8 cellular contexts compared by ENCODE assay signal in the genomic region with DNA sequence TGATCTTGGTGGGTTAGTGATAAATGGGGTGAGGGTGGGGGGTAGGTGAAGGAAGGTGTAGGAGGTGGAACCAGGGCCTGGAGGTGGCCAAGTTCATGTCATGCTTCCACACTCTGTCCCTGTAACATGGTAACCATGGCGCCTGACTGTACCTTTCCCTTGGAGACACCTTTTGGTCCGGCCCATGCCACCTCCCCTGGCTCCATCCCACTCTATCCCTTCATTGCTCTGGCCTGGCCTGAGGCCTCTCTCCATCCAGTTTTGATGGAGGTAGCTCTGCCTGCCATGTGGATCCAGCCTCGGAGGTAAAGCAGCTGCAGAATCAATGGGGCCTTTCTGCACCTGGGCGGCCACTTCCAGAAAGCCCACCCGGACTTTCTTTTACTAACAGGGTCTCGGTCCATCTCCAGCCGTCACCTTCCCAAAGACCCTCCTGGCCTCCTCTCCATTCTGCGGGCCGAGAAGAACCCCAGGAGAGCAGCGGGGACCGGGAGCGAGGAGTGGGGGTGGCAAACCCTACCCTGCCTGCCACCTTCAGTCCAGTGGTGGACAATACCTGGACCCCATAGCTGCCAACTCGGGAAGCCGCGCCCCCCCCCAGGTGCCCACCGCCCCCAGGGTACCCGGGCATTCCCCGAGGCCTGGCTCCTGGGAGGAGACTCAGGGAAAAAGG. TPM values are rescaled to one million over a fixed set of nuclear protein-coding genes. Genes with fewer than 3 reads are reported as not detected.
DNase-seq lines count a peak whose midpoint lies in the region; ATAC-seq, FAIRE-seq and TF ChIP-seq lines count a peak whose summit lies in the region.

No MANE protein-coding gene starts in this region.

- H3K4me2 ChIP-seq in K562 (ENCODE audit: insufficient read depth, low read length), result peak overlapping the region; percentile 88

- H3K9me3 ChIP-seq in K562 (replicated peaks; ENCODE audit: control insufficient read depth, insufficient read depth, low read depth, low read length) (no peaks in the 10 kb centered on the region), lower lobe of right lung (no peaks in the 10 kb centered on the region), transverse colon (no peaks in the 10 kb centered on the region)

- H3K27ac ChIP-seq in K562 (ENCODE audit: extremely low read depth, low read depth, low read length), result peak overlapping the region; percentile 94; the same call in 1 of the 3 replicates
- H3K27ac ChIP-seq in lower lobe of right lung, result peak overlapping the region; percentile 97
- H3K27ac ChIP-seq in transverse colon, result peak overlapping the region; percentile 93 to 99 (median 98)

- H3K79me2 ChIP-seq in K562 (ENCODE audit: control insufficient read depth, insufficient read depth, low read length), result peaks cover 28% of the 10 kb centered on the region

- no peak for FAIRE-seq in K562 (lab: Jason Lieb, UNC)

- peak overlapping the region; percentile 93 for H2AFZ ChIP-seq in K562 (ENCODE audit: low read depth, low read length)

- no peak overlapping the region for H3K27ac Mint-ChIP-seq in activated T-cell treated with anti-CD3 and anti-CD28 coated beads, Interleukin-2, amount 50 U/mL, for 24 hours

- H3K36me3 Mint-ChIP-seq in activated T-cell treated with anti-CD3 and anti-CD28 coated beads, Interleukin-2, amount 50 U/mL, for 24 hours (ENCODE audit: low read depth), result peaks cover 36% of the 10 kb centered on the region

- H4K20me1 ChIP-seq in K562 (replicated peaks; ENCODE audit: control insufficient read depth, insufficient read depth, low read length), result peaks cover 10% of the 10 kb centered on the region; the same call in 1 of the 2 replicates

- peaks cover 4% of the 10 kb centered on the region for H3K9me1 ChIP-seq in K562 (ENCODE audit: control insufficient read depth, insufficient read depth, low read length)

- no peaks in the 10 kb centered on the region for H3K9me3 Mint-ChIP-seq in activated T-cell treated with anti-CD3 and anti-CD28 coated beads, Interleukin-2, amount 50 U/mL, for 24 hours

- TF ChIP-seq RAD21 in K562 (CRISPR knock-in tag; conservative IDR thresholded peaks at IDR 0.05 in 1 of 2, IDR thresholded peaks at IDR 0.05 in 1 of 2), result no peak

- intact Hi-C loops in K562 (cut with micrococcal nuclease) (no loop called here), lower lobe of right lung (cut with DNase I) (no loop called here), transverse colon (cut with DNase I; ENCODE audit: low total_unique reads) (no loop called here)

- no peak for TF ChIP-seq CTCF in K562 (IDR thresholded peaks at IDR 0.05 in 2 of 3, conservative IDR thresholded peaks at IDR 0.05 in 1 of 3; ENCODE audit: insufficient read depth in 2 of 3, low read depth in 1 of 3, low read length in 3 of 3)
- TF ChIP-seq CTCF in lower lobe of right lung (IDR thresholded peaks at IDR 0.05), result no peak
- no peak for TF ChIP-seq CTCF in transverse colon (IDR thresholded peaks at IDR 0.05)

- no peak for TF ChIP-seq EP300 in K562 (IDR thresholded peaks at IDR 0.05; ENCODE audit: low read length)
- no peak for TF ChIP-seq EP300 in transverse colon (IDR thresholded peaks at IDR 0.05; ENCODE audit: low read depth)

- peak overlapping the region; percentile 97 to 100; a peak in 3 of 4 replicates for H3K9ac ChIP-seq in K562 (ENCODE audit: insufficient read depth in 1 of 2, low read depth in 2 of 2, low read length in 2 of 2)

- 27% methylated on average over 18 of the region's 18 CpGs for WGBS in K562 (ENCODE audit: insufficient coverage, low coverage, missing lambda C conversion rate)
- 29% methylated on average over 18 of the region's 18 CpGs; no CpG with 5 or more reads in 1 of the 2 donors for WGBS in transverse colon (ENCODE audit: low coverage in 1 of 2), 2 donors

- H3K4me3 ChIP-seq in K562, result peak overlapping the region; percentile 85
- peak overlapping the region; percentile 80 for H3K4me3 ChIP-seq in lower lobe of right lung
- H3K4me3 ChIP-seq in transverse colon, result peak overlapping the region; percentile 75 to 100 (median 97)

- in situ Hi-C loops in K562 (cut with MboI), result no loop called here
- in situ Hi-C loops in transverse colon (cut with MboI; ENCODE audit: low pct_ligation_motif_present in 1 of 4, low pct_unique_long_range_greater_than_20kb in 1 of 4, low sequenced_read_pairs in 3 of 4), result no loop called here

- H3K27me3 ChIP-seq in K562 (ENCODE audit: control insufficient read depth in 2 of 2, insufficient read depth in 2 of 2, low read length in 2 of 2) (no peaks in the 10 kb centered on the region), lower lobe of right lung (ENCODE audit: low read depth) (no peaks in the 10 kb centered on the region), transverse colon (no peaks in the 10 kb centered on the region)

- POLR2A ChIA-PET in K562 (lab: Yijun Ruan, JAX), result interaction anchor here (0.5 to 0.6 kb wide), 3 partner anchors 12 to 306 kb away, joined by 3 to 5 read pairs (median 4); no protein-coding TSS in a partner anchor

- peaks cover 27% of the 10 kb centered on the region for H3K36me3 ChIP-seq in K562 (ENCODE audit: control insufficient read depth, insufficient read depth, low read length)
- peaks cover 19% of the 10 kb centered on the region for H3K36me3 ChIP-seq in lower lobe of right lung
- H3K36me3 ChIP-seq in transverse colon, result peaks cover 0 to 14% (median 4%) of the 10 kb centered on the region in 4 donors

- ATAC-seq in K562, result no peak
- ATAC-seq in lower lobe of right lung, result peak in 1 of 2 donors; percentile 23

- peaks cover 25% of the 10 kb centered on the region for H3K4me1 Mint-ChIP-seq in activated T-cell treated with anti-CD3 and anti-CD28 coated beads, Interleukin-2, amount 50 U/mL, for 24 hours (ENCODE audit: low read depth)

- H3K27me3 Mint-ChIP-seq in activated T-cell treated with anti-CD3 and anti-CD28 coated beads, Interleukin-2, amount 50 U/mL, for 24 hours, result peaks cover 3% of the 10 kb centered on the region

- TF ChIP-seq POLR2A in K562 (conservative IDR thresholded peaks at IDR 0.05) (no peak), transverse colon (IDR thresholded peaks at IDR 0.05) (no peak)

- no TSS peak for BruUV-seq in K562 (replicated peaks; lab: Mats Ljungman, UMichigan)

- CTCF ChIA-PET in K562 (lab: Yijun Ruan, JAX; ENCODE audit: low intra/inter-chr PET ratio), result interaction anchor here (0.6 to 0.8 kb wide), 2 partner anchors 444 to 583 kb away, joined by 3 to 4 read pairs; no protein-coding TSS in a partner anchor

- no peak for DNase-seq in activated T-cell treated with anti-CD3 and anti-CD28 coated beads, Interleukin-2, amount 50 U/mL, for 24 hours
- no peak for DNase-seq in activated T-cell treated with anti-CD3 and anti-CD28 coated beads, Interleukin-2, amount 50 U/mL, for 48 hours
- DNase-seq in K562 (ENCODE audit: extremely low read depth in 1 of 4, low spot score in 3 of 4) (no peak), lower lobe of right lung (no peak), transverse colon (no peak), activated gamma-delta T cell treated with Interleukin-2 at 50 U/mL for 16 hours (no peak), DMS 273 treated with DMSO at 0.1 percent for 48 hours (lab: John Stamatoyannopoulos, UW) (no peak)
- DNase-seq in stimulated activated CD4-positive, alpha-beta T cell treated with anti-CD3 and anti-CD28 coated beads, Interleukin-2, amount 100 ng/mL, for 48 hours, result no peak

- peak overlapping the region; percentile 55 for H3K4me3 Mint-ChIP-seq in activated T-cell treated with anti-CD3 and anti-CD28 coated beads, Interleukin-2, amount 50 U/mL, for 24 hours

- peaks cover 3 to 32% of the 10 kb centered on the region in 2 experiments; a peak in 4 of 5 replicates for H3K4me1 ChIP-seq in K562 (replicated peaks in 1 of 2; ENCODE audit: control insufficient read depth in 2 of 2, insufficient read depth in 2 of 2, low read length in 2 of 2)
- H3K4me1 ChIP-seq in lower lobe of right lung, result peaks cover 18% of the 10 kb centered on the region
- H3K4me1 ChIP-seq in transverse colon, result peaks cover 6 to 20% (median 17%) of the 10 kb centered on the region in 4 donors

RNA-seq across cellular contexts. Expression of a gene that starts 0.5 kb away (rescaled TPM):
- 155 and 182 TPM in 2 replicates for total RNA-seq in K562 (2011; cell fraction: chromatin; rRNA removed; ENCODE audit: low replicate concordance)
- 95.1 and 104 TPM in 2 replicates for total RNA-seq in K562 (2011; cell fraction: nucleolus; rRNA removed)
- total RNA-seq in K562 (2011; cell fraction: nucleoplasm; rRNA removed), result 88.9 and 95.6 TPM in 2 replicates
- total RNA-seq in K562 (2014; rRNA removed) (14.9 and 17.4 TPM in 2 replicates), K562 (2014; rRNA removed; fragmentation: Illumina TruSeq; extraction: Trizol) (5.8 and 6.6 TPM in 2 replicates), K562 (2015; rRNA removed; fragmentation: Illumina TruSeq; extraction: Trizol) (8.4 and 9.7 TPM in 2 replicates), K562 (2021) (44.2 and 47.2 TPM in 2 replicates), lower lobe of right lung (38.5 TPM), transverse colon (10 to 100 TPM; 27.3 to 73.3 (median 38.0) TPM)
- polyA plus RNA-seq in K562 (2011; rRNA removed) (9.7 and 12.2 TPM in 2 replicates), K562 (2014; fragmentation: Illumina TruSeq; extraction: Trizol) (29.1 and 29.7 TPM in 2 replicates), K562 (2014; fragmentation: Nextera tagmentation; extraction: Ambion mirVana) (1 to 10 TPM; 1.3 to 1.5 TPM), K562 (2014; rRNA removed) (19.4 and 19.5 TPM in 2 replicates)
- polyA plus RNA-seq in K562 (2011; cell fraction: cytosol; rRNA removed), result 12.8 and 18.1 TPM in 2 replicates
- polyA plus RNA-seq in K562 (2011; cell fraction: nucleus; rRNA removed), result 38.5 and 65.8 TPM in 2 replicates
- 25.6 and 27.6 TPM in 2 replicates for polyA plus RNA-seq in K562 (2012)
- 31.1 and 34.7 TPM in 2 replicates for polyA minus RNA-seq in K562 (2011; rRNA and poly(A)+ RNA removed)
- 35.7 and 44.2 TPM in 2 replicates for polyA minus RNA-seq in K562 (2011; cell fraction: cytosol; rRNA and poly(A)+ RNA removed)
- 48.2 and 50.0 TPM in 2 replicates for polyA minus RNA-seq in K562 (2011; cell fraction: nucleus; rRNA and poly(A)+ RNA removed)

RNA-seq across cellular contexts. Expression of a gene that starts 8.0 kb away (rescaled TPM):
- total RNA-seq in K562 (2011; cell fraction: chromatin; rRNA removed; ENCODE audit: low replicate concordance), result not detected in 2 replicates
- total RNA-seq in K562 (2011; cell fraction: nucleolus; rRNA removed), result not detected in 2 replicates
- not detected in 2 replicates for total RNA-seq in K562 (2011; cell fraction: nucleoplasm; rRNA removed)
- total RNA-seq in K562 (2014; rRNA removed) (not detected in 2 replicates), K562 (2014; rRNA removed; fragmentation: Illumina TruSeq; extraction: Trizol) (not detected in 2 replicates), K562 (2015; rRNA removed; fragmentation: Illumina TruSeq; extraction: Trizol) (not detected in 2 replicates), K562 (2021) (0.07 TPM in 1 of 2 replicates, not detected in the other), lower lobe of right lung (2.9 TPM), transverse colon (1 to 10 TPM in 2 of 4 donors, under 1 TPM in 1, not detected in 1; 0.14 to 1.5 (median 1.1) TPM)
- polyA plus RNA-seq in K562 (2011; rRNA removed) (not detected in 2 replicates), K562 (2014; fragmentation: Illumina TruSeq; extraction: Trizol) (not detected in 2 replicates), K562 (2014; fragmentation: Nextera tagmentation; extraction: Ambion mirVana) (not detected), K562 (2014; rRNA removed) (not detected in 2 replicates)
- polyA plus RNA-seq in K562 (2011; cell fraction: cytosol; rRNA removed), result 0.01 TPM in 1 of 2 replicates, not detected in the other
- polyA plus RNA-seq in K562 (2011; cell fraction: nucleus; rRNA removed), result not detected in 2 replicates
- polyA plus RNA-seq in K562 (2012), result 0.03 and 0.15 TPM in 2 replicates
- not detected in 2 replicates for polyA minus RNA-seq in K562 (2011; rRNA and poly(A)+ RNA removed)
- polyA minus RNA-seq in K562 (2011; cell fraction: cytosol; rRNA and poly(A)+ RNA removed), result not detected in 2 replicates
- polyA minus RNA-seq in K562 (2011; cell fraction: nucleus; rRNA and poly(A)+ RNA removed), result not detected in 2 replicates
